Comparison of ENCODE assay signal across 10 cellular contexts in the genomic region with DNA sequence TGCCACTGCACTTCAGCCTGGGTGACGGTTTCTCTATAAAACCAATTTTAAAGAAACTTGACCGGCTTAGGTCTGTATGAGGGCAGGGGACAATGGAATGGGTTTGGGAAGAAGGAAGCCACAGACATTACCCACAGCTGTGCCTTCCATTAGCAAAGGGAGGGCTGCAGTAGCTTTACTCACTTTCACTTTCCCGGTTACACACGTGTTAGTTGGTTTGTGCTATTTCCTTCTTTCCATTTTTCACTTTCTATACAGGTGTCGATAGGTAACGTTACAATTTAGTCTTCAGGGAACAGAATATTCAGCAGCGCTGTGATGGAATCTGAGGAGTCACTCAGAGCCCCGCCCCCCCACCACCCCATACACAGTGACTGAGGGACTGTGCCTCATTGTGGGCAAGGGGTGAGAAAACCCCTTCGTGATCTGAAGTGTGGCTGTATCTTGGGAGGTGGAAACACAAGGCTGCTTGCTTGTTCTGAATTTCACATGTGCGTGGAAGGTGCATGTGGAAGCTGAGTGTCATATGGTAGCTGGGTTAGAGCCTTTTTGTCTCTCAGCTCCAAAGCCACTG. TPM values are rescaled to one million over a fixed set of nuclear protein-coding genes. Genes with fewer than 3 reads are reported as not detected.
DNase-seq lines count a peak whose midpoint lies in the region; ATAC-seq and TF ChIP-seq lines count a peak whose summit lies in the region.
"Had no signal": no experiment of that assay in that cellular context is flagged by ENCODE, and none has a peak within 500 bp of the region (broad histone marks: within the 10 kb centered on the region; RNA-seq: fewer than 3 reads in every experiment).

No MANE protein-coding gene starts in this region.

- dilution Hi-C loops in IMR-90 (cut with HindIII; ENCODE audit: low sequenced_read_pairs, unreplicated experiment) = no loop called here

- peak; percentile 41 for ATAC-seq in CD4-positive, alpha-beta T cell (ENCODE audit: poor library complexity)
- ATAC-seq in GM18909 (IDR thresholded peaks at IDR 0.05; ENCODE audit: poor library complexity, unreplicated experiment) (peak; percentile 45), IMR-90 (ENCODE audit: low read depth) (no peak), memory B cell (ENCODE audit: low read depth) (peak; percentile 77), body of pancreas (no peak), HG02798 (IDR thresholded peaks at IDR 0.05; ENCODE audit: poor library complexity, unreplicated experiment) (no peak)

- H3K14ac ChIP-seq in IMR-90 (replicated peaks; ENCODE audit: low read depth, low read length) = no peak overlapping the region

- no peaks in the 10 kb centered on the region; the same call in 1 of the 2 replicates for H3K4me1 ChIP-seq in IMR-90 (ENCODE audit: control insufficient read depth, insufficient read depth, low read length)
- H3K4me1 ChIP-seq in body of pancreas = no peaks in the 10 kb centered on the region
- H3K4me1 ChIP-seq: upper lobe of left lung had no signal

- no TSS peak for BruUV-seq in IMR-90 (replicated peaks; lab: Mats Ljungman, UMichigan)

- H3K9me3 Mint-ChIP-seq in CD4-positive, alpha-beta T cell = no peaks in the 10 kb centered on the region
- H3K9me3 Mint-ChIP-seq in memory B cell = no peaks in the 10 kb centered on the region
- H3K9me3 Mint-ChIP-seq in endothelial cell (ENCODE audit: unreplicated experiment) = no peaks in the 10 kb centered on the region

- no peak overlapping the region for H4K91ac ChIP-seq in IMR-90 (ENCODE audit: insufficient read depth, low read depth, low read length)

- no peak for TF ChIP-seq POLR2A in IMR-90 (IDR thresholded peaks at IDR 0.05; ENCODE audit: low read depth, low read length)
- no peak for TF ChIP-seq POLR2A in body of pancreas (IDR thresholded peaks at IDR 0.05)

- no peak overlapping the region for H3K27ac ChIP-seq in CD4-positive, alpha-beta T cell (ENCODE audit: low read depth, low read length)
- H3K27ac ChIP-seq in IMR-90 (ENCODE audit: insufficient read depth, low read length) (no peak overlapping the region), body of pancreas (no peak overlapping the region)
- H3K27ac ChIP-seq: upper lobe of left lung had no signal

- no peak overlapping the region for H2BK20ac ChIP-seq in IMR-90 (ENCODE audit: low read depth, low read length)

- TF ChIP-seq RAD21 in IMR-90 (IDR thresholded peaks at IDR 0.05; ENCODE audit: low read length) = no peak

- no peaks in the 10 kb centered on the region for H4K20me1 ChIP-seq in IMR-90 (ENCODE audit: insufficient read depth, low read length)

- H3K79me1 ChIP-seq in IMR-90 (ENCODE audit: low read depth in 1 of 2, low read length in 2 of 2) = no peaks in the 10 kb centered on the region

- H3K9me3 ChIP-seq in CD4-positive, alpha-beta T cell (ENCODE audit: control insufficient read depth, low read length) = no peaks in the 10 kb centered on the region
- H3K9me3 ChIP-seq in IMR-90 (ENCODE audit: control insufficient read depth, insufficient read depth, low read length) = no peaks in the 10 kb centered on the region
- no peaks in the 10 kb centered on the region for H3K9me3 ChIP-seq in body of pancreas
- H3K9me3 ChIP-seq: upper lobe of left lung had no signal

- peak overlapping the region; percentile 58 for H3K4me3 Mint-ChIP-seq in CD4-positive, alpha-beta T cell
- peak overlapping the region; percentile 53 for H3K4me3 Mint-ChIP-seq in memory B cell
- no peak overlapping the region for H3K4me3 Mint-ChIP-seq in endothelial cell (ENCODE audit: unreplicated experiment)

- H4K5ac ChIP-seq in IMR-90 (ENCODE audit: low read depth, low read length) = no peak overlapping the region

- no peak overlapping the region for H3K27ac Mint-ChIP-seq in CD4-positive, alpha-beta T cell
- H3K27ac Mint-ChIP-seq in memory B cell (no peak overlapping the region), endothelial cell (ENCODE audit: unreplicated experiment) (no peak overlapping the region)

- 88% methylated on average over 1 of the region's 10 CpGs; no CpG with 5 or more reads in 1 of the 2 experiments for WGBS in IMR-90 (ENCODE audit: extremely low coverage in 2 of 2, insufficient read length in 1 of 2), 2 experiments
- 46 to 65% methylated on average over 10 of the region's 10 CpGs for WGBS in body of pancreas, 2 donors

- H2BK120ac ChIP-seq in IMR-90 (ENCODE audit: low read depth, low read length) = no peak overlapping the region

- H3K4me1 Mint-ChIP-seq in CD4-positive, alpha-beta T cell (ENCODE audit: low read depth) = peaks cover 14% of the 10 kb centered on the region
- H3K4me1 Mint-ChIP-seq in memory B cell (peaks cover 29% of the 10 kb centered on the region), endothelial cell (ENCODE audit: unreplicated experiment) (no peaks in the 10 kb centered on the region)

- H3K4me3 ChIP-seq in IMR-90 (ENCODE audit: insufficient read depth, low read depth, low read length) (no peak overlapping the region), body of pancreas (no peak overlapping the region)
- H3K4me3 ChIP-seq: upper lobe of left lung had no signal

- no peak overlapping the region for H2AK9ac ChIP-seq in IMR-90 (replicated peaks; ENCODE audit: low read depth, low read length, poor library complexity)

- TF ChIP-seq CTCF in CD4-positive, alpha-beta T cell (IDR thresholded peaks at IDR 0.05) = no peak
- TF ChIP-seq CTCF in IMR-90 (conservative IDR thresholded peaks at IDR 0.05; ENCODE audit: low read depth, low read length) (no peak), body of pancreas (IDR thresholded peaks at IDR 0.05) (no peak), endothelial cell (IDR thresholded peaks at IDR 0.05; ENCODE audit: unreplicated experiment) (no peak)

- POLR2A ChIA-PET in CD4-positive, alpha-beta T cell (lab: Charles Lee) = interaction anchor here (1.4 kb wide), 1 partner anchor 45 kb away, joined by 4 read pairs; a partner anchor contains a TSS
- POLR2A ChIA-PET in IMR-90 (lab: Charles Lee; ENCODE audit: unreplicated experiment) = no interaction called here

- intact Hi-C loops in CD4-positive, alpha-beta T cell (cut with DNase I, micrococcal nuclease) = no loop called here
- intact Hi-C loops in IMR-90 (cut with micrococcal nuclease) (no loop called here), body of pancreas (cut with DNase I) (no loop called here)

- CTCF ChIA-PET in CD4-positive, alpha-beta T cell (lab: Charles Lee) = interaction anchor here (0.7 to 1.0 kb wide), 2 partner anchors 45 to 82 kb away, joined by 3 to 4 read pairs; a partner anchor contains a TSS
- CTCF ChIA-PET in IMR-90 (lab: Yijun Ruan, JAX) = no interaction called here

- no peak overlapping the region for H3K23ac ChIP-seq in IMR-90 (ENCODE audit: low read depth, low read length)

- no peak overlapping the region for H2BK5ac ChIP-seq in IMR-90 (ENCODE audit: low read depth, low read length, poor library complexity, severe bottlenecking)

- H3K36me3 Mint-ChIP-seq in CD4-positive, alpha-beta T cell (ENCODE audit: low read depth) = no peaks in the 10 kb centered on the region
- H3K36me3 Mint-ChIP-seq in memory B cell (no peaks in the 10 kb centered on the region), endothelial cell (ENCODE audit: low read depth, unreplicated experiment) (no peaks in the 10 kb centered on the region)

- no peak overlapping the region for H2BK15ac ChIP-seq in IMR-90 (ENCODE audit: low read depth, low read length)

- no peak overlapping the region for H2AK5ac ChIP-seq in IMR-90 (ENCODE audit: low read depth, low read length)

- peak overlapping the region; percentile 67 for H2AFZ ChIP-seq in IMR-90 (replicated peaks; ENCODE audit: low read length, poor library complexity)

- H3K9me1 ChIP-seq in IMR-90 (ENCODE audit: insufficient read depth, low read length) = peaks cover 3% of the 10 kb centered on the region; the same call in 1 of the 2 replicates

- DNase-seq in CD4-positive, alpha-beta T cell = no peak
- DNase-seq in IMR-90 (no peak), memory B cell (ENCODE audit: low spot score in 2 of 2) (no peak), NK-92 (lab: John Stamatoyannopoulos, UW; ENCODE audit: unreplicated experiment) (no peak), body of pancreas (no peak), endothelial cell (ENCODE audit: low spot score) (no peak)
- DNase-seq: hippocampal formation, upper lobe of left lung had no signal

- in situ Hi-C loops in IMR-90 (cut with MboI; ENCODE audit: low sequenced_read_pairs) = loop anchor here (25.0 kb wide), 1 partner anchor 749 kb away; no protein-coding TSS in a partner anchor

- no peak overlapping the region for H3K4ac ChIP-seq in IMR-90 (ENCODE audit: low read depth, low read length)

- H3K27me3 Mint-ChIP-seq in CD4-positive, alpha-beta T cell = peaks cover 29% of the 10 kb centered on the region
- H3K27me3 Mint-ChIP-seq in memory B cell (peaks cover 3% of the 10 kb centered on the region), endothelial cell (ENCODE audit: unreplicated experiment) (peaks cover 4% of the 10 kb centered on the region)

- no peaks in the 10 kb centered on the region for H3K36me3 ChIP-seq in IMR-90 (ENCODE audit: control insufficient read depth, insufficient read depth, low read length)
- H3K36me3 ChIP-seq in body of pancreas (replicated peaks in 1 of 2; ENCODE audit: insufficient read depth in 1 of 2, low read depth in 2 of 2) = no peaks in the 10 kb centered on the region
- H3K36me3 ChIP-seq: upper lobe of left lung had no signal

- no peak overlapping the region for H4K8ac ChIP-seq in IMR-90 (ENCODE audit: low read depth in 2 of 2, low read length in 2 of 2)

- H3K27me3 ChIP-seq in CD4-positive, alpha-beta T cell (ENCODE audit: control insufficient read depth, insufficient read depth, low read length) = peaks cover 7% of the 10 kb centered on the region
- H3K27me3 ChIP-seq in IMR-90 (ENCODE audit: control insufficient read depth, insufficient read depth, low read length) (peaks cover 29% of the 10 kb centered on the region), body of pancreas (peaks cover 0 to 4% of the 10 kb centered on the region in 2 donors)
- H3K27me3 ChIP-seq: upper lobe of left lung had no signal

- H3K56ac ChIP-seq in IMR-90 (ENCODE audit: extremely low read depth, insufficient read depth, low read length) = no peak overlapping the region

- H3K18ac ChIP-seq in IMR-90 (ENCODE audit: low read depth, low read length) = no peak overlapping the region

- H3K4me2 ChIP-seq in IMR-90 (ENCODE audit: low read depth, low read length) = no peak overlapping the region

- no peak overlapping the region for H3K9ac ChIP-seq in IMR-90 (ENCODE audit: low read depth, low read length)

TF ChIP-seq in IMR-90, 13 proteins besides CTCF, POLR2A, EP300 and RAD21 (continues in another document):
- TF ChIP-seq MAZ (IDR thresholded peaks at IDR 0.05; ENCODE audit: borderline replicate concordance, low read depth, low read length) (no peak), CEBPB (IDR thresholded peaks at IDR 0.05; ENCODE audit: low read depth, low read length) (no peak), FOS (IDR thresholded peaks at IDR 0.05; ENCODE audit: low read depth, low read length) (no peak), NFE2L2 (IDR thresholded peaks at IDR 0.05; ENCODE audit: low read depth, low read length) (no peak)

RNA-seq across cellular contexts. Expression of a gene that starts 44.8 kb away (rescaled TPM):
- 1,000 to 10,000 TPM; 4,308 to 4,667 TPM for total RNA-seq in CD4-positive, alpha-beta T cell
- total RNA-seq in IMR-90 (2012; rRNA removed) (566 and 644 TPM in 2 replicates), body of pancreas (1,000 to 10,000 TPM in 1 of 2 donors, 100 to 1,000 TPM in 1; 396 to 1,369 TPM), endothelial cell (ENCODE audit: unreplicated experiment) (1,571 TPM)
- polyA plus RNA-seq in IMR-90 (2012; rRNA removed) = 1,856 and 2,352 TPM in 2 replicates
- 1,242 and 1,359 TPM in 2 replicates for polyA plus RNA-seq in IMR-90 (2012; cell fraction: cytosol; rRNA removed)
- polyA plus RNA-seq in IMR-90 (2012; cell fraction: nucleus; rRNA removed; ENCODE audit: low replicate concordance) = 275 and 638 TPM in 2 replicates

Comparison
In these comparisons a context has a peak if more than half of its experiments do, and no peak if none do; other contexts are left out.
1. ATAC-seq: peak in CD4-positive, alpha-beta T cell (single experiment), GM18909 (single experiment) and memory B cell (single experiment); none in IMR-90 (single experiment), body of pancreas (single experiment) and HG02798 (single experiment).